ENCODE assay signal across 10 cellular contexts in the genomic region with DNA sequence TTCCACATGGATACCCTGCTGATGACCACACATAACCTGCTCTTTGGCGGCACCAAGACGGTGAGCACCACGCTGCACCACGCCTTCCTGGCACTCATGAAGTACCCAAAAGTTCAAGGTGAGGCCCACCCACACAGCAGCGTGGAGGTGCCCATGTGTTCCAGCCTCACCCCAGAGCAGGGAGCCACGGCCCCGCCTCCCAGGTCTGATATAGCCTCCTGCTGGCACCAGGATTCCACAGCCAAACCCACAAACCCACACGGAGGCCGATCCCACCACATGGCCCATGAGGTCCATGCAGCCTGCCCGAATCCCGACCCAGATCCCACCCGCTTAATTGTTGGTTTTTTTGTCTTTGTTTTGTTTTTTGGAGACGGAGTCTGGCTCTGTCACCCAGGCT. TPM values are rescaled to one million over a fixed set of nuclear protein-coding genes. Genes with fewer than 3 reads are reported as not detected.
A peak's percentile ranks its signal among the peaks of the same experiment; 100 is the strongest.
DNase-seq lines count a peak whose midpoint lies in the region; ATAC-seq and TF ChIP-seq lines count a peak whose summit lies in the region.
"Not testable (repeated sequence)": the region's sequence is repeated elsewhere in the genome, so short reads cannot be mapped to it uniquely, and the experiment has no call there.
"Had no signal": no experiment of that assay in that cellular context is flagged by ENCODE, and none has a peak within 500 bp of the region (broad histone marks: within the 10 kb centered on the region; RNA-seq: fewer than 3 reads in every experiment).

No MANE protein-coding gene starts in this region.

- not testable (repeated sequence) for H3K36me3 ChIP-seq in CD8-positive, alpha-beta T cell (ENCODE audit: insufficient read depth, low read length)

- H3K9me3 ChIP-seq in CD8-positive, alpha-beta T cell (ENCODE audit: low read length), result not testable (repeated sequence)

- H3K4me1 ChIP-seq in CD8-positive, alpha-beta T cell (ENCODE audit: insufficient read depth, low read length), result peaks cover 15% of the 10 kb centered on the region

- not testable (repeated sequence) for H3K27me3 Mint-ChIP-seq in CD8-positive, alpha-beta T cell (ENCODE audit: low read depth); T-cell; activated CD4-positive, alpha-beta T cell treated with anti-CD3 and anti-CD28 coated beads, Interleukin-2, amount 10 ng/mL, durations not matched to agents 7 days and 5 days; naive thymus-derived CD8-positive, alpha-beta T cell
- H3K27me3 Mint-ChIP-seq in immature natural killer cell (ENCODE audit: low read depth in 3 of 3), result peaks cover 12 to 29% (median 18%) of the 10 kb centered on the region in 3 donors

- intact Hi-C loops in CD8-positive, alpha-beta T cell (cut with DNase I, micrococcal nuclease), result loop anchor here in 1 of 2 experiments (5.0 kb wide), 1 partner anchor 296 kb away; no protein-coding TSS in a partner anchor
- intact Hi-C loops in posterior vena cava (cut with DNase I), result not testable (repeated sequence)

- CTCF ChIA-PET in CD8-positive, alpha-beta T cell (lab: Charles Lee), result interaction anchor here (1.5 kb wide), 1 partner anchor 148 kb away, joined by 6 read pairs; no protein-coding TSS in a partner anchor
- CTCF ChIA-PET in T-cell (lab: Charles Lee), result not testable (repeated sequence)
- CTCF ChIA-PET in activated CD4-positive, alpha-beta T cell treated with anti-CD3 and anti-CD28 coated beads, Interleukin-2, amount 10 ng/mL, durations not matched to agents 7 days and 5 days (lab: Charles Lee), result interaction anchor here (1.8 kb wide), 1 partner anchor 22 kb away, joined by 10 read pairs; no protein-coding TSS in a partner anchor

- H3K27ac Mint-ChIP-seq in CD8-positive, alpha-beta T cell, result peak overlapping the region; percentile 52
- H3K27ac Mint-ChIP-seq in T-cell (peak overlapping the region; percentile 57 to 75), immature natural killer cell (peak overlapping the region in 5 of 6 donors; percentile 88 to 97 (median 94))
- H3K27ac Mint-ChIP-seq in activated CD4-positive, alpha-beta T cell treated with anti-CD3 and anti-CD28 coated beads, Interleukin-2, amount 10 ng/mL, durations not matched to agents 7 days and 5 days, result peak overlapping the region; percentile 13
- H3K27ac Mint-ChIP-seq in naive thymus-derived CD8-positive, alpha-beta T cell, result peak overlapping the region in 9 of 10 donors; percentile 54 to 97 (median 90)

- not testable (repeated sequence) for H3K27ac ChIP-seq in CD8-positive, alpha-beta T cell (ENCODE audit: low read depth, low read length)

- H3K27me3 ChIP-seq in CD8-positive, alpha-beta T cell (ENCODE audit: insufficient read depth, low read length), result not testable (repeated sequence)

- H3K36me3 Mint-ChIP-seq in CD8-positive, alpha-beta T cell; T-cell; activated CD4-positive, alpha-beta T cell treated with anti-CD3 and anti-CD28 coated beads, Interleukin-2, amount 10 ng/mL, durations not matched to agents 7 days and 5 days (ENCODE audit: low read depth); immature natural killer cell; naive thymus-derived CD8-positive, alpha-beta T cell: not testable (repeated sequence)

- not testable (repeated sequence) for H3K9me3 Mint-ChIP-seq in CD8-positive, alpha-beta T cell; T-cell; activated CD4-positive, alpha-beta T cell treated with anti-CD3 and anti-CD28 coated beads, Interleukin-2, amount 10 ng/mL, durations not matched to agents 7 days and 5 days; immature natural killer cell; naive thymus-derived CD8-positive, alpha-beta T cell

- POLR2A ChIA-PET in CD8-positive, alpha-beta T cell (lab: Charles Lee); T-cell (lab: Charles Lee); activated CD4-positive, alpha-beta T cell treated with anti-CD3 and anti-CD28 coated beads, Interleukin-2, amount 10 ng/mL, durations not matched to agents 7 days and 5 days (lab: Charles Lee); naive thymus-derived CD8-positive, alpha-beta T cell (lab: Charles Lee): not testable (repeated sequence)

- not testable (repeated sequence) for H3K4me3 Mint-ChIP-seq in CD8-positive, alpha-beta T cell; T-cell; activated CD4-positive, alpha-beta T cell treated with anti-CD3 and anti-CD28 coated beads, Interleukin-2, amount 10 ng/mL, durations not matched to agents 7 days and 5 days; naive thymus-derived CD8-positive, alpha-beta T cell
- H3K4me3 Mint-ChIP-seq in immature natural killer cell, result peak overlapping the region in 1 of 5 donors; percentile 49

- not testable (repeated sequence) for H3K4me3 ChIP-seq in CD8-positive, alpha-beta T cell (ENCODE audit: low read depth, low read length)

- DNase-seq in CD8-positive, alpha-beta T cell; T-cell; activated CD4-positive, alpha-beta T cell treated with anti-CD3 and anti-CD28 coated beads, Interleukin-2, amount 10 ng/mL, durations not matched to agents 7 days and 5 days; immature natural killer cell; naive thymus-derived CD8-positive, alpha-beta T cell: not testable (repeated sequence)
- peak; percentile 67 for DNase-seq in posterior vena cava (ENCODE audit: low spot score)

- not testable (repeated sequence) for TF ChIP-seq CTCF in CD8-positive, alpha-beta T cell (IDR thresholded peaks at IDR 0.05)

- H3K4me1 Mint-ChIP-seq in CD8-positive, alpha-beta T cell (ENCODE audit: low read depth), result peaks cover 37% of the 10 kb centered on the region
- H3K4me1 Mint-ChIP-seq in T-cell (peaks cover 47 to 50% (median 47%) of the 10 kb centered on the region in 3 donors), immature natural killer cell (peaks cover 48 to 60% of the 10 kb centered on the region in 2 donors)
- H3K4me1 Mint-ChIP-seq in activated CD4-positive, alpha-beta T cell treated with anti-CD3 and anti-CD28 coated beads, Interleukin-2, amount 10 ng/mL, durations not matched to agents 7 days and 5 days, result peaks cover 36% of the 10 kb centered on the region
- H3K4me1 Mint-ChIP-seq in naive thymus-derived CD8-positive, alpha-beta T cell, result peaks cover 24 to 41% (median 39%) of the 10 kb centered on the region in 4 donors

- not testable (repeated sequence) for ATAC-seq in CD8-positive, alpha-beta T cell; T-cell (replicated peaks in 1 of 4); naive thymus-derived CD8-positive, alpha-beta T cell

RNA-seq across cellular contexts. Expression of a gene that starts 8.6 kb away (rescaled TPM):
- 1 to 10 TPM; 1.4 to 1.8 TPM for total RNA-seq in CD8-positive, alpha-beta T cell
- 1 to 10 TPM in 1 of 5 donors, under 1 TPM in 1, not detected in 3; 0.83 to 1.3 TPM for total RNA-seq in T-cell
- not detected for total RNA-seq in activated CD4-positive, alpha-beta T cell treated with anti-CD3 and anti-CD28 coated beads, Interleukin-2, amount 10 ng/mL, durations not matched to agents 7 days and 5 days
- not detected for polyA plus RNA-seq in immature natural killer cell
- not detected for total RNA-seq in naive thymus-derived CD8-positive, alpha-beta T cell
- polyA plus RNA-seq in naive thymus-derived CD8-positive, alpha-beta T cell, result under 1 TPM in 1 of 3 donors, not detected in 2; 0.19 TPM
- total RNA-seq in posterior vena cava, result not detected
- total RNA-seq: Caco-2, GM23248, H4, HT-29 had no signal
- polyA plus RNA-seq: GM23248 had no signal

RNA-seq across cellular contexts. Expression of a gene that starts 34.6 kb away (rescaled TPM):
- not detected for total RNA-seq in CD8-positive, alpha-beta T cell
- total RNA-seq in T-cell (not detected), posterior vena cava (not detected)
- total RNA-seq in activated CD4-positive, alpha-beta T cell treated with anti-CD3 and anti-CD28 coated beads, Interleukin-2, amount 10 ng/mL, durations not matched to agents 7 days and 5 days, result not detected
- polyA plus RNA-seq in immature natural killer cell, result not detected
- not detected for total RNA-seq in naive thymus-derived CD8-positive, alpha-beta T cell
- not detected for polyA plus RNA-seq in naive thymus-derived CD8-positive, alpha-beta T cell
- total RNA-seq: Caco-2, GM23248, H4, HT-29 had no signal
- polyA plus RNA-seq: GM23248 had no signal

Comparison
In these comparisons a context has a peak if more than half of its experiments do, and no peak if none do; other contexts are left out.
1. H3K27ac Mint-ChIP-seq: peak in every context shown above with its lines; median percentile 94 in immature natural killer cell; 90 in naive thymus-derived CD8-positive, alpha-beta T cell; 66 in T-cell; 52 in CD8-positive, alpha-beta T cell; 13 in activated CD4-positive, alpha-beta T cell treated with anti-CD3 and anti-CD28 coated beads, Interleukin-2, amount 10 ng/mL, durations not matched to agents 7 days and 5 days.